ENCODE assay signal across 23 cellular contexts in the genomic region with DNA sequence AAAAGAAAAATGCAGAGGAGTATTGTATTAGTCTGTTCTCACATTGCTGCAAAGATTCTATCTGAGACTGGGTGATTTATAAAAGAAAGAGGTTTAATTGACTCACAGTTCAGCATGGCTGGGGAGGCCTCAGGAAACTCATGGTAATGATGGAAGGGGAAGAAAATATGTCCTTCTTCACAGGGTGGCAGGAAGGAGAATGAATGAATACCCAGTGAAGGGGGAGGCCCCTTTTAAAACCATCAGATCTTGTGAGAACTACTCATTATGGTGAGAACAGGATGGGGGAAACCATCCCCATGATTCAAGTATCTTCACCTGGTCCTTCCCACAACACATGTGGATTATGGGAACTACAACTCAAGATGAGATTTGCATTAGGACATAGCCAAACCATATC. TPM values are rescaled to one million over a fixed set of nuclear protein-coding genes. Genes with fewer than 3 reads are reported as not detected.
DNase-seq lines count a peak whose midpoint lies in the region; ATAC-seq and TF ChIP-seq lines count a peak whose summit lies in the region.
"Had no signal": no experiment of that assay in that cellular context is flagged by ENCODE, and none has a peak within 500 bp of the region (broad histone marks: within the 10 kb centered on the region; RNA-seq: fewer than 3 reads in every experiment).

No MANE protein-coding gene starts in this region.

- DNase-seq in activated CD8-positive, alpha-beta T cell treated with anti-CD3 and anti-CD28 coated beads for 36 hours, result no peak
- no peak for DNase-seq in activated CD8-positive, alpha-beta T cell treated with anti-CD3 and anti-CD28 coated beads, Interleukin-2, amount 10 ng/mL, durations not matched to agents 7 days and 5 days
- peak; percentile 47 for DNase-seq in activated naive CD4-positive, alpha-beta T cell treated with anti-CD3 and anti-CD28 coated beads for 36 hours
- DNase-seq in activated naive CD4-positive, alpha-beta T cell treated with anti-CD3 and anti-CD28 coated beads, Interleukin-2, amount 10 ng/mL, durations not matched to agents 7 days and 5 days, result no peak
- DNase-seq in stimulated activated effector memory CD8-positive, alpha-beta T cell treated with anti-CD3 and anti-CD28 coated beads, Interleukin-12 subunit alpha, Interleukin-12 subunit beta, amount 100 ng/mL, for 72 hours (ENCODE audit: low spot score in 2 of 2), result no peak
- no peak for DNase-seq in kidney glomerular epithelial cell (lab: John Stamatoyannopoulos, UW)
- DNase-seq in activated CD4-positive, alpha-beta memory T cell treated with anti-CD3 and anti-CD28 coated beads, Interleukin-2, amount 10 ng/mL, durations not matched to agents 7 days and 5 days, result no peak
- DNase-seq: C1 segment of cervical spinal cord; Calu3; CD4-positive, alpha-beta memory T cell; COR-L47; DMS53; DMS79 treated with DMSO at 0.1 percent for 48 hours; GF-D8; H9 had no signal

- peaks cover 3% of the 10 kb centered on the region for H3K4me1 Mint-ChIP-seq in activated CD8-positive, alpha-beta T cell treated with anti-CD3 and anti-CD28 coated beads for 36 hours (ENCODE audit: low read depth)
- no peaks in the 10 kb centered on the region for H3K4me1 Mint-ChIP-seq in activated CD8-positive, alpha-beta T cell treated with anti-CD3 and anti-CD28 coated beads, Interleukin-2, amount 10 ng/mL, durations not matched to agents 7 days and 5 days (ENCODE audit: low read depth)
- peaks cover 14% of the 10 kb centered on the region for H3K4me1 Mint-ChIP-seq in activated naive CD4-positive, alpha-beta T cell treated with anti-CD3 and anti-CD28 coated beads for 36 hours (ENCODE audit: low read depth)
- no peaks in the 10 kb centered on the region for H3K4me1 Mint-ChIP-seq in activated naive CD4-positive, alpha-beta T cell treated with anti-CD3 and anti-CD28 coated beads, Interleukin-2, amount 10 ng/mL, durations not matched to agents 7 days and 5 days
- H3K4me1 Mint-ChIP-seq in activated T-helper 17 cell treated with anti-CD3 and anti-CD28 coated beads, Interleukin-2, amount 50 U/mL, for 72 hours, result no peaks in the 10 kb centered on the region
- H3K4me1 Mint-ChIP-seq in stimulated activated effector memory CD8-positive, alpha-beta T cell treated with anti-CD3 and anti-CD28 coated beads, Interleukin-12 subunit alpha, Interleukin-12 subunit beta, amount 100 ng/mL, for 72 hours, result no peaks in the 10 kb centered on the region
- H3K4me1 Mint-ChIP-seq in activated CD4-positive, alpha-beta memory T cell treated with anti-CD3 and anti-CD28 coated beads, Interleukin-2, amount 10 ng/mL, durations not matched to agents 7 days and 5 days, result no peaks in the 10 kb centered on the region
- H3K4me1 Mint-ChIP-seq: CD4-positive, alpha-beta memory T cell; GM23338; H9 had no signal

- H3K27me3 Mint-ChIP-seq in activated CD8-positive, alpha-beta T cell treated with anti-CD3 and anti-CD28 coated beads for 36 hours, result peaks cover 25% of the 10 kb centered on the region
- H3K27me3 Mint-ChIP-seq in activated CD8-positive, alpha-beta T cell treated with anti-CD3 and anti-CD28 coated beads, Interleukin-2, amount 10 ng/mL, durations not matched to agents 7 days and 5 days (ENCODE audit: low read depth), result peaks cover 27% of the 10 kb centered on the region
- peaks cover 4% of the 10 kb centered on the region for H3K27me3 Mint-ChIP-seq in activated naive CD4-positive, alpha-beta T cell treated with anti-CD3 and anti-CD28 coated beads for 36 hours (ENCODE audit: low read depth)
- H3K27me3 Mint-ChIP-seq in activated naive CD4-positive, alpha-beta T cell treated with anti-CD3 and anti-CD28 coated beads, Interleukin-2, amount 10 ng/mL, durations not matched to agents 7 days and 5 days, result peaks cover 13% of the 10 kb centered on the region
- H3K27me3 Mint-ChIP-seq in activated T-helper 17 cell treated with anti-CD3 and anti-CD28 coated beads, Interleukin-2, amount 50 U/mL, for 72 hours, result peaks cover 16% of the 10 kb centered on the region
- peaks cover 34% of the 10 kb centered on the region for H3K27me3 Mint-ChIP-seq in activated CD4-positive, alpha-beta memory T cell treated with anti-CD3 and anti-CD28 coated beads, Interleukin-2, amount 10 ng/mL, durations not matched to agents 7 days and 5 days

- no peak overlapping the region for H3K27ac Mint-ChIP-seq in activated CD8-positive, alpha-beta T cell treated with anti-CD3 and anti-CD28 coated beads for 36 hours
- no peak overlapping the region for H3K27ac Mint-ChIP-seq in activated CD8-positive, alpha-beta T cell treated with anti-CD3 and anti-CD28 coated beads, Interleukin-2, amount 10 ng/mL, durations not matched to agents 7 days and 5 days
- no peak overlapping the region for H3K27ac Mint-ChIP-seq in activated naive CD4-positive, alpha-beta T cell treated with anti-CD3 and anti-CD28 coated beads for 36 hours
- H3K27ac Mint-ChIP-seq in activated naive CD4-positive, alpha-beta T cell treated with anti-CD3 and anti-CD28 coated beads, Interleukin-2, amount 10 ng/mL, durations not matched to agents 7 days and 5 days, result no peak overlapping the region
- no peak overlapping the region for H3K27ac Mint-ChIP-seq in activated T-helper 17 cell treated with anti-CD3 and anti-CD28 coated beads, Interleukin-2, amount 50 U/mL, for 72 hours
- no peak overlapping the region for H3K27ac Mint-ChIP-seq in stimulated activated effector memory CD8-positive, alpha-beta T cell treated with anti-CD3 and anti-CD28 coated beads, Interleukin-12 subunit alpha, Interleukin-12 subunit beta, amount 100 ng/mL, for 72 hours
- no peak overlapping the region for H3K27ac Mint-ChIP-seq in activated CD4-positive, alpha-beta memory T cell treated with anti-CD3 and anti-CD28 coated beads, Interleukin-2, amount 10 ng/mL, durations not matched to agents 7 days and 5 days
- H3K27ac Mint-ChIP-seq: CD4-positive, alpha-beta memory T cell; GM23338; H9 had no signal

- TF ChIP-seq CTCF in activated CD8-positive, alpha-beta T cell treated with anti-CD3 and anti-CD28 coated beads for 36 hours (IDR thresholded peaks at IDR 0.05), result no peak

- POLR2A ChIA-PET in activated CD8-positive, alpha-beta T cell treated with anti-CD3 and anti-CD28 coated beads for 36 hours (lab: Charles Lee), result no interaction called here
- POLR2A ChIA-PET in activated CD8-positive, alpha-beta T cell treated with anti-CD3 and anti-CD28 coated beads, Interleukin-2, amount 10 ng/mL, durations not matched to agents 7 days and 5 days (lab: Charles Lee), result no interaction called here
- POLR2A ChIA-PET in activated CD4-positive, alpha-beta memory T cell treated with anti-CD3 and anti-CD28 coated beads, Interleukin-2, amount 10 ng/mL, durations not matched to agents 7 days and 5 days (lab: Charles Lee), result no interaction called here

- H3K9me3 Mint-ChIP-seq in activated CD8-positive, alpha-beta T cell treated with anti-CD3 and anti-CD28 coated beads for 36 hours, result no peaks in the 10 kb centered on the region
- H3K9me3 Mint-ChIP-seq in activated CD8-positive, alpha-beta T cell treated with anti-CD3 and anti-CD28 coated beads, Interleukin-2, amount 10 ng/mL, durations not matched to agents 7 days and 5 days (ENCODE audit: insufficient read depth), result no peaks in the 10 kb centered on the region
- no peaks in the 10 kb centered on the region for H3K9me3 Mint-ChIP-seq in activated naive CD4-positive, alpha-beta T cell treated with anti-CD3 and anti-CD28 coated beads for 36 hours
- H3K9me3 Mint-ChIP-seq in activated naive CD4-positive, alpha-beta T cell treated with anti-CD3 and anti-CD28 coated beads, Interleukin-2, amount 10 ng/mL, durations not matched to agents 7 days and 5 days, result peaks cover 2% of the 10 kb centered on the region
- no peaks in the 10 kb centered on the region for H3K9me3 Mint-ChIP-seq in activated T-helper 17 cell treated with anti-CD3 and anti-CD28 coated beads, Interleukin-2, amount 50 U/mL, for 72 hours
- H3K9me3 Mint-ChIP-seq in stimulated activated effector memory CD8-positive, alpha-beta T cell treated with anti-CD3 and anti-CD28 coated beads, Interleukin-12 subunit alpha, Interleukin-12 subunit beta, amount 100 ng/mL, for 72 hours, result no peaks in the 10 kb centered on the region
- peaks cover 3% of the 10 kb centered on the region for H3K9me3 Mint-ChIP-seq in activated CD4-positive, alpha-beta memory T cell treated with anti-CD3 and anti-CD28 coated beads, Interleukin-2, amount 10 ng/mL, durations not matched to agents 7 days and 5 days
- H3K9me3 Mint-ChIP-seq: CD4-positive, alpha-beta memory T cell had no signal

- H3K4me3 Mint-ChIP-seq in activated CD8-positive, alpha-beta T cell treated with anti-CD3 and anti-CD28 coated beads for 36 hours, result no peak overlapping the region
- no peak overlapping the region for H3K4me3 Mint-ChIP-seq in activated CD8-positive, alpha-beta T cell treated with anti-CD3 and anti-CD28 coated beads, Interleukin-2, amount 10 ng/mL, durations not matched to agents 7 days and 5 days
- no peak overlapping the region for H3K4me3 Mint-ChIP-seq in activated naive CD4-positive, alpha-beta T cell treated with anti-CD3 and anti-CD28 coated beads for 36 hours
- no peak overlapping the region for H3K4me3 Mint-ChIP-seq in activated naive CD4-positive, alpha-beta T cell treated with anti-CD3 and anti-CD28 coated beads, Interleukin-2, amount 10 ng/mL, durations not matched to agents 7 days and 5 days
- no peak overlapping the region for H3K4me3 Mint-ChIP-seq in activated T-helper 17 cell treated with anti-CD3 and anti-CD28 coated beads, Interleukin-2, amount 50 U/mL, for 72 hours
- no peak overlapping the region for H3K4me3 Mint-ChIP-seq in stimulated activated effector memory CD8-positive, alpha-beta T cell treated with anti-CD3 and anti-CD28 coated beads, Interleukin-12 subunit alpha, Interleukin-12 subunit beta, amount 100 ng/mL, for 72 hours
- H3K4me3 Mint-ChIP-seq in activated CD4-positive, alpha-beta memory T cell treated with anti-CD3 and anti-CD28 coated beads, Interleukin-2, amount 10 ng/mL, durations not matched to agents 7 days and 5 days, result no peak overlapping the region
- H3K4me3 Mint-ChIP-seq: CD4-positive, alpha-beta memory T cell; GM23338; H9 had no signal

- CTCF ChIA-PET in activated CD8-positive, alpha-beta T cell treated with anti-CD3 and anti-CD28 coated beads for 36 hours (lab: Charles Lee), result interaction anchor here (1.0 to 1.8 kb wide), 4 partner anchors 8 to 504 kb away, joined by 3 to 10 read pairs (median 7); no protein-coding TSS in a partner anchor
- CTCF ChIA-PET in activated CD8-positive, alpha-beta T cell treated with anti-CD3 and anti-CD28 coated beads, Interleukin-2, amount 10 ng/mL, durations not matched to agents 7 days and 5 days (lab: Charles Lee), result interaction anchor here (1.4 kb wide), 1 partner anchor 334 kb away, joined by 3 read pairs; no protein-coding TSS in a partner anchor
- CTCF ChIA-PET in activated naive CD4-positive, alpha-beta T cell treated with anti-CD3 and anti-CD28 coated beads for 36 hours (lab: Charles Lee), result interaction anchor here (0.9 to 2.2 kb wide), 5 partner anchors 13 to 502 kb away, joined by 3 to 8 read pairs (median 5); no protein-coding TSS in a partner anchor
- CTCF ChIA-PET in activated naive CD4-positive, alpha-beta T cell treated with anti-CD3 and anti-CD28 coated beads, Interleukin-2, amount 10 ng/mL, durations not matched to agents 7 days and 5 days (lab: Charles Lee), result interaction anchor here (1.2 to 1.5 kb wide), 2 partner anchors 17 to 502 kb away, joined by 4 to 5 read pairs; no protein-coding TSS in a partner anchor
- CTCF ChIA-PET in activated CD4-positive, alpha-beta memory T cell treated with anti-CD3 and anti-CD28 coated beads, Interleukin-2, amount 10 ng/mL, durations not matched to agents 7 days and 5 days (lab: Charles Lee), result interaction anchor here (0.8 kb wide), 1 partner anchor 9 kb away, joined by 3 read pairs; no protein-coding TSS in a partner anchor

- intact Hi-C loops in activated CD8-positive, alpha-beta T cell treated with anti-CD3 and anti-CD28 coated beads for 36 hours (cut with micrococcal nuclease), result no loop called here
- intact Hi-C loops in activated naive CD4-positive, alpha-beta T cell treated with anti-CD3 and anti-CD28 coated beads for 36 hours (cut with micrococcal nuclease), result no loop called here

- ATAC-seq in activated CD8-positive, alpha-beta T cell treated with anti-CD3 and anti-CD28 coated beads for 36 hours, result peak; percentile 75
- ATAC-seq in activated CD8-positive, alpha-beta T cell treated with anti-CD3 and anti-CD28 coated beads, Interleukin-2, amount 10 ng/mL, durations not matched to agents 7 days and 5 days, result no peak
- ATAC-seq in activated T-helper 17 cell treated with anti-CD3 and anti-CD28 coated beads, Interleukin-2, amount 50 U/mL, for 72 hours (replicated peaks), result peak; percentile 95
- ATAC-seq in stimulated activated effector memory CD8-positive, alpha-beta T cell treated with anti-CD3 and anti-CD28 coated beads, Interleukin-12 subunit alpha, Interleukin-12 subunit beta, amount 100 ng/mL, for 72 hours, result peak; percentile 31
- ATAC-seq: GM23338, HCT116 had no signal

- H3K36me3 Mint-ChIP-seq in activated CD8-positive, alpha-beta T cell treated with anti-CD3 and anti-CD28 coated beads for 36 hours (ENCODE audit: low read depth), result no peaks in the 10 kb centered on the region
- no peaks in the 10 kb centered on the region for H3K36me3 Mint-ChIP-seq in activated CD8-positive, alpha-beta T cell treated with anti-CD3 and anti-CD28 coated beads, Interleukin-2, amount 10 ng/mL, durations not matched to agents 7 days and 5 days (ENCODE audit: low read depth)
- no peaks in the 10 kb centered on the region for H3K36me3 Mint-ChIP-seq in activated naive CD4-positive, alpha-beta T cell treated with anti-CD3 and anti-CD28 coated beads for 36 hours (ENCODE audit: low read depth)
- no peaks in the 10 kb centered on the region for H3K36me3 Mint-ChIP-seq in activated naive CD4-positive, alpha-beta T cell treated with anti-CD3 and anti-CD28 coated beads, Interleukin-2, amount 10 ng/mL, durations not matched to agents 7 days and 5 days
- no peaks in the 10 kb centered on the region for H3K36me3 Mint-ChIP-seq in activated T-helper 17 cell treated with anti-CD3 and anti-CD28 coated beads, Interleukin-2, amount 50 U/mL, for 72 hours (ENCODE audit: low read depth)
- no peaks in the 10 kb centered on the region for H3K36me3 Mint-ChIP-seq in stimulated activated effector memory CD8-positive, alpha-beta T cell treated with anti-CD3 and anti-CD28 coated beads, Interleukin-12 subunit alpha, Interleukin-12 subunit beta, amount 100 ng/mL, for 72 hours
- no peaks in the 10 kb centered on the region for H3K36me3 Mint-ChIP-seq in activated CD4-positive, alpha-beta memory T cell treated with anti-CD3 and anti-CD28 coated beads, Interleukin-2, amount 10 ng/mL, durations not matched to agents 7 days and 5 days (ENCODE audit: low read depth)
- H3K36me3 Mint-ChIP-seq: CD4-positive, alpha-beta memory T cell had no signal

RNA-seq across cellular contexts. Expression of a gene that starts 9.1 kb away (rescaled TPM):
- under 1 TPM; 0.68 to 0.69 TPM for total RNA-seq in activated CD8-positive, alpha-beta T cell treated with anti-CD3 and anti-CD28 coated beads for 36 hours
- under 1 TPM; 0.08 to 0.18 TPM for total RNA-seq in activated CD8-positive, alpha-beta T cell treated with anti-CD3 and anti-CD28 coated beads, Interleukin-2, amount 10 ng/mL, durations not matched to agents 7 days and 5 days
- 1 to 10 TPM; 3.3 to 3.5 TPM for total RNA-seq in activated naive CD4-positive, alpha-beta T cell treated with anti-CD3 and anti-CD28 coated beads for 36 hours
- total RNA-seq in activated T-helper 17 cell treated with anti-CD3 and anti-CD28 coated beads, Interleukin-2, amount 50 U/mL, for 72 hours, result 1 to 10 TPM in 1 of 2 donors, under 1 TPM in 1; 0.87 to 1.2 TPM
- 1 to 10 TPM; 1.2 to 1.6 TPM for total RNA-seq in activated CD4-positive, alpha-beta memory T cell treated with anti-CD3 and anti-CD28 coated beads, Interleukin-2, amount 10 ng/mL, durations not matched to agents 7 days and 5 days
- total RNA-seq: A172, A673, G401, GM23338 had no signal

RNA-seq across cellular contexts. Expression of a gene that starts 10.2 kb away (rescaled TPM):
- not detected for total RNA-seq in activated CD8-positive, alpha-beta T cell treated with anti-CD3 and anti-CD28 coated beads for 36 hours
- total RNA-seq in activated CD8-positive, alpha-beta T cell treated with anti-CD3 and anti-CD28 coated beads, Interleukin-2, amount 10 ng/mL, durations not matched to agents 7 days and 5 days, result not detected
- under 1 TPM in 1 of 2 experiments, not detected in 1; 0.12 TPM for total RNA-seq in activated naive CD4-positive, alpha-beta T cell treated with anti-CD3 and anti-CD28 coated beads for 36 hours
- not detected for total RNA-seq in activated T-helper 17 cell treated with anti-CD3 and anti-CD28 coated beads, Interleukin-2, amount 50 U/mL, for 72 hours
- not detected for total RNA-seq in activated CD4-positive, alpha-beta memory T cell treated with anti-CD3 and anti-CD28 coated beads, Interleukin-2, amount 10 ng/mL, durations not matched to agents 7 days and 5 days
- total RNA-seq: A172; A673; Calu3; CD4-positive, alpha-beta memory T cell; Daoy; G401; GM23338; H4; H9 had no signal
